In genomic region chr16:73166394-73166971, GRCh38 we compare ENCODE assay signal across 11 cellular contexts.
DNase-seq lines count a peak whose midpoint lies in the region; ATAC-seq and TF ChIP-seq lines count a peak whose summit lies in the region.
"Had no signal": no experiment of that assay in that cellular context is flagged by ENCODE, and none has a peak within 500 bp of the region (broad histone marks: within the 10 kb centered on the region; RNA-seq: fewer than 3 reads in every experiment).

No MANE protein-coding gene starts in this region.

- H3K27me3 Mint-ChIP-seq in naive B cell = peaks cover 0 to 11% (median 4%) of the 10 kb centered on the region in 3 donors
- H3K27me3 Mint-ChIP-seq: activated T-cell treated with anti-CD3 and anti-CD28 coated beads, Interleukin-2, amount 50 U/mL, for 24 hours had no signal

- peak overlapping the region; percentile 12 to 83 (median 25) for H3K4me3 Mint-ChIP-seq in naive B cell
- H3K4me3 Mint-ChIP-seq: activated T-cell treated with anti-CD3 and anti-CD28 coated beads, Interleukin-2, amount 50 U/mL, for 24 hours had no signal

- H3K9me3 ChIP-seq in fibroblast of lung (ENCODE audit: control insufficient read depth, insufficient read depth, low read depth, low read length) = no peaks in the 10 kb centered on the region

- H3K9me3 Mint-ChIP-seq in naive B cell = no peaks in the 10 kb centered on the region
- H3K9me3 Mint-ChIP-seq: activated T-cell treated with anti-CD3 and anti-CD28 coated beads, Interleukin-2, amount 50 U/mL, for 24 hours had no signal

- no peak for TF ChIP-seq CTCF in fibroblast of lung (conservative IDR thresholded peaks at IDR 0.05 in 1 of 2, IDR thresholded peaks at IDR 0.05 in 1 of 2; ENCODE audit: low read depth in 1 of 2, low read length in 2 of 2)

- H3K79me2 ChIP-seq in ACC112 (ENCODE audit: control insufficient read depth, insufficient read depth, low read length, unreplicated experiment) = no peaks in the 10 kb centered on the region
- H3K79me2 ChIP-seq in fibroblast of lung (ENCODE audit: control insufficient read depth, insufficient read depth, low read length) = no peaks in the 10 kb centered on the region

- H3K36me3 ChIP-seq in ACC112 (ENCODE audit: insufficient read depth, low read length) = no peaks in the 10 kb centered on the region
- no peaks in the 10 kb centered on the region for H3K36me3 ChIP-seq in fibroblast of lung (ENCODE audit: control insufficient read depth, insufficient read depth, low read length)

- H2AFZ ChIP-seq in ACC112 (ENCODE audit: low read length, unreplicated experiment) (peak overlapping the region; percentile 97), fibroblast of lung (ENCODE audit: low read length) (peak overlapping the region; percentile 39)

- H4K20me1 ChIP-seq in fibroblast of lung (ENCODE audit: control insufficient read depth, extremely low read depth, insufficient read depth, low read length) = no peaks in the 10 kb centered on the region

- peak overlapping the region; percentile 93 for H3K4me2 ChIP-seq in fibroblast of lung (ENCODE audit: extremely low read depth, insufficient read depth, low read length)

- no peaks in the 10 kb centered on the region for H3K36me3 Mint-ChIP-seq in naive B cell

- peak overlapping the region in 1 of 6 donors; percentile 18 for H3K27ac Mint-ChIP-seq in naive B cell
- H3K27ac Mint-ChIP-seq: activated T-cell treated with anti-CD3 and anti-CD28 coated beads, Interleukin-2, amount 50 U/mL, for 24 hours had no signal

- no peaks in the 10 kb centered on the region for H3K27me3 ChIP-seq in ACC112 (ENCODE audit: insufficient read depth, low read length)
- no peaks in the 10 kb centered on the region for H3K27me3 ChIP-seq in fibroblast of lung (ENCODE audit: control insufficient read depth, insufficient read depth, low read length)

- peaks cover 7 to 15% (median 12%) of the 10 kb centered on the region in 3 donors for H3K4me1 Mint-ChIP-seq in naive B cell

- ATAC-seq in naive B cell (ENCODE audit: low read depth in 2 of 2) (no peak), GM18520 (IDR thresholded peaks at IDR 0.05; ENCODE audit: unreplicated experiment) (no peak), HG03039 (IDR thresholded peaks at IDR 0.05; ENCODE audit: unreplicated experiment) (no peak), GM18870 (IDR thresholded peaks at IDR 0.05; ENCODE audit: unreplicated experiment) (no peak)

- H3K27ac ChIP-seq in ACC112 (ENCODE audit: low read depth, low read length) = no peak overlapping the region
- H3K27ac ChIP-seq in fibroblast of lung (ENCODE audit: insufficient read depth, low read length) = peak overlapping the region; percentile 48

- H3K4me3 ChIP-seq in ACC112 (ENCODE audit: low read depth, low read length) (peak overlapping the region; percentile 67), fibroblast of lung (replicated peaks in 1 of 4; ENCODE audit: control extremely low read depth in 1 of 4, insufficient read depth in 1 of 4, low read depth in 3 of 4, low read length in 4 of 4) (peak overlapping the region; percentile 0 to 30 (median 26))

- H3K4me1 ChIP-seq in ACC112 (ENCODE audit: control insufficient read depth, insufficient read depth, low read length, unreplicated experiment) (peaks cover 16% of the 10 kb centered on the region), fibroblast of lung (ENCODE audit: control insufficient read depth, extremely low read depth, insufficient read depth, low read length) (no peaks in the 10 kb centered on the region)

- DNase-seq in NOMO-1 treated with dmso at 0.1 percent for 144 hours (lab: John Stamatoyannopoulos, UW; ENCODE audit: unreplicated experiment) = peak; percentile 1
- peak in 1 of 2 donors; percentile 16 for DNase-seq in fibroblast of lung (ENCODE audit: low read depth in 2 of 2)
- DNase-seq in naive B cell = no peak
- no peak for DNase-seq in mesenteric fat pad (ENCODE audit: low spot score)
- DNase-seq: activated T-cell treated with anti-CD3 and anti-CD28 coated beads, Interleukin-2, amount 50 U/mL, for 24 hours; AML-193; NCI-H526 had no signal

- H3K9ac ChIP-seq in fibroblast of lung (ENCODE audit: insufficient read depth, low read length) = no peak overlapping the region
